In genomic region chr2:26414291-26414690, GRCh38 we compare ENCODE assay signal across 31 cellular contexts. TPM values are rescaled to one million over a fixed set of nuclear protein-coding genes. Genes with fewer than 3 reads are reported as not detected.
DNase-seq lines count a peak whose midpoint lies in the region; ATAC-seq and TF ChIP-seq lines count a peak whose summit lies in the region.
"Had no signal": no experiment of that assay in that cellular context is flagged by ENCODE, and none has a peak within 500 bp of the region (broad histone marks: within the 10 kb centered on the region; RNA-seq: fewer than 3 reads in every experiment).

No MANE protein-coding gene starts in this region.

- H2BK15ac ChIP-seq in IMR-90 (ENCODE audit: low read depth, low read length) (no peak overlapping the region), mesenchymal stem cell (ENCODE audit: low read depth, poor library complexity, severe bottlenecking) (no peak overlapping the region)

- H3K9ac ChIP-seq in IMR-90 (ENCODE audit: low read depth, low read length) (no peak overlapping the region), mesenchymal stem cell (ENCODE audit: low read length) (no peak overlapping the region)
- H3K9ac ChIP-seq: KMS-11, parathyroid adenoma had no signal

- no peak overlapping the region for H3K18ac ChIP-seq in IMR-90 (ENCODE audit: low read depth, low read length)
- no peak overlapping the region for H3K18ac ChIP-seq in mesenchymal stem cell (ENCODE audit: low read depth in 1 of 2, low read length in 2 of 2)

- peak; percentile 92 for DNase-seq in DMS 273 (lab: John Stamatoyannopoulos, UW; ENCODE audit: unreplicated experiment)
- peak; percentile 21 for DNase-seq in IMR-90
- peak; percentile 44 for DNase-seq in amniotic epithelial cell (ENCODE audit: low read depth)
- DNase-seq in mesenchymal stem cell: peak; percentile 49
- no peak for DNase-seq in heart left ventricle
- DNase-seq in effector memory CD4-positive, alpha-beta T cell: no peak
- DNase-seq: activated CD4-positive, alpha-beta T cell treated with anti-CD3 and anti-CD28 coated beads for 1 hour; activated CD8-positive, alpha-beta T cell treated with anti-CD3 and anti-CD28 coated beads, Interleukin-2, amount 10 ng/mL, durations not matched to agents 7 days and 5 days; activated gamma-delta T cell; activated naive CD8-positive, alpha-beta T cell treated with anti-CD3 and anti-CD28 coated beads, Interleukin-2, amount 50 U/mL, for 24 hours; CD4-positive, alpha-beta memory T cell; DMS153; GOT3; mucosa of descending colon; NCI-H187; NCI-H2227 treated with DMSO at 0.1 percent for 48 hours; NCI-H748 treated with DMSO at 0.1 percent for 48 hours; nephron progenitor cell; SIG-M5; stimulated activated CD4-positive, alpha-beta T cell treated with anti-CD3 and anti-CD28 coated beads, Interleukin-4, amount 100 ng/mL, for 1 hour; stimulated activated naive B cell treated with anti-CD40 and anti-IgM and Interleukin-4, amounts not matched to agents 10 μg/mL and 1 μg/mL and 100 μg/mL, for 72 hours; testis had no signal

- H3K4me2 ChIP-seq in IMR-90 (ENCODE audit: low read depth, low read length): no peak overlapping the region
- H3K4me2 ChIP-seq in mesenchymal stem cell (ENCODE audit: low read length, poor library complexity, severe bottlenecking): no peak overlapping the region
- H3K4me2 ChIP-seq: KMS-11 had no signal

- H3K27ac ChIP-seq in IMR-90 (ENCODE audit: insufficient read depth, low read length) (no peak overlapping the region), mesenchymal stem cell (ENCODE audit: low read length, poor library complexity, severe bottlenecking) (no peak overlapping the region), heart left ventricle (no peak overlapping the region)
- no peak overlapping the region for H3K27ac ChIP-seq in effector memory CD4-positive, alpha-beta T cell (ENCODE audit: insufficient read depth, low read length, poor library complexity, severe bottlenecking)
- H3K27ac ChIP-seq: esophagus muscularis mucosa, KMS-11, parathyroid adenoma, right atrium auricular region, testis, vagina had no signal

- H3K36me3 ChIP-seq in IMR-90 (ENCODE audit: control insufficient read depth, insufficient read depth, low read length): no peaks in the 10 kb centered on the region
- no peaks in the 10 kb centered on the region for H3K36me3 ChIP-seq in mesenchymal stem cell (ENCODE audit: control insufficient read depth in 1 of 2, insufficient read depth in 2 of 2, low read depth in 1 of 2, low read length in 2 of 2)
- no peaks in the 10 kb centered on the region for H3K36me3 ChIP-seq in heart left ventricle
- no peaks in the 10 kb centered on the region for H3K36me3 ChIP-seq in effector memory CD4-positive, alpha-beta T cell (ENCODE audit: control insufficient read depth, insufficient read depth, low read length)
- H3K36me3 ChIP-seq: esophagus muscularis mucosa, right atrium auricular region, vagina had no signal

- TF ChIP-seq CTCF in IMR-90 (conservative IDR thresholded peaks at IDR 0.05; ENCODE audit: low read depth, low read length): no peak
- TF ChIP-seq CTCF in heart left ventricle (IDR thresholded peaks at IDR 0.05): no peak

- no peaks in the 10 kb centered on the region for H3K4me1 ChIP-seq in IMR-90 (ENCODE audit: control insufficient read depth, insufficient read depth, low read length)
- no peaks in the 10 kb centered on the region for H3K4me1 ChIP-seq in mesenchymal stem cell (ENCODE audit: control insufficient read depth, insufficient read depth, low read depth, low read length)
- H3K4me1 ChIP-seq in heart left ventricle: no peaks in the 10 kb centered on the region
- no peaks in the 10 kb centered on the region for H3K4me1 ChIP-seq in effector memory CD4-positive, alpha-beta T cell (ENCODE audit: control insufficient read depth, insufficient read depth, low read length, poor library complexity, severe bottlenecking)
- H3K4me1 ChIP-seq: esophagus muscularis mucosa, parathyroid adenoma, right atrium auricular region, testis, vagina had no signal

- H4K5ac ChIP-seq in IMR-90 (ENCODE audit: low read depth, low read length): no peak overlapping the region

- H3K9me3 ChIP-seq in IMR-90 (ENCODE audit: control insufficient read depth, insufficient read depth, low read length) (no peaks in the 10 kb centered on the region), mesenchymal stem cell (ENCODE audit: control insufficient read depth, low read length) (no peaks in the 10 kb centered on the region), heart left ventricle (no peaks in the 10 kb centered on the region)
- no peaks in the 10 kb centered on the region for H3K9me3 ChIP-seq in effector memory CD4-positive, alpha-beta T cell (ENCODE audit: control insufficient read depth, low read length)
- H3K9me3 ChIP-seq: esophagus muscularis mucosa, mucosa of descending colon, right atrium auricular region, testis, vagina had no signal

- H4K91ac ChIP-seq in IMR-90 (ENCODE audit: insufficient read depth, low read depth, low read length): no peak overlapping the region
- H4K91ac ChIP-seq in mesenchymal stem cell (ENCODE audit: low read length): no peak overlapping the region

- no peak overlapping the region for H2BK12ac ChIP-seq in mesenchymal stem cell (ENCODE audit: low read length in 2 of 2)

- no peak overlapping the region for H3K56ac ChIP-seq in IMR-90 (ENCODE audit: extremely low read depth, insufficient read depth, low read length)

- H2BK120ac ChIP-seq in IMR-90 (ENCODE audit: low read depth, low read length) (no peak overlapping the region), mesenchymal stem cell (ENCODE audit: low read depth, low read length) (no peak overlapping the region)

- TF ChIP-seq POLR2A in IMR-90 (IDR thresholded peaks at IDR 0.05; ENCODE audit: low read depth, low read length): no peak
- TF ChIP-seq POLR2A in heart left ventricle (IDR thresholded peaks at IDR 0.05): no peak

- H4K20me1 ChIP-seq in IMR-90 (ENCODE audit: insufficient read depth, low read length): no peaks in the 10 kb centered on the region

- CTCF ChIA-PET in IMR-90 (lab: Yijun Ruan, JAX): no interaction called here

- intact Hi-C loops in IMR-90 (cut with micrococcal nuclease): no loop called here
- intact Hi-C loops in heart left ventricle (cut with DNase I): no loop called here

- H3K4ac ChIP-seq in IMR-90 (ENCODE audit: low read depth, low read length): no peak overlapping the region
- H3K4ac ChIP-seq in mesenchymal stem cell (ENCODE audit: low read depth in 1 of 2, low read length in 2 of 2): no peak overlapping the region

- H2AK5ac ChIP-seq in IMR-90 (ENCODE audit: low read depth, low read length): no peak overlapping the region
- H2AK5ac ChIP-seq in mesenchymal stem cell (ENCODE audit: low read length, severe bottlenecking): no peak overlapping the region

- POLR2A ChIA-PET in IMR-90 (lab: Charles Lee; ENCODE audit: unreplicated experiment): interaction anchor here (0.6 to 0.7 kb wide), 2 partner anchors 18 to 27 kb away, joined by 3 to 5 read pairs; no protein-coding TSS in a partner anchor

- H3K14ac ChIP-seq in IMR-90 (replicated peaks; ENCODE audit: low read depth, low read length): no peak overlapping the region
- H3K14ac ChIP-seq in mesenchymal stem cell (ENCODE audit: low read length in 2 of 2): no peak overlapping the region

- TF ChIP-seq RAD21 in IMR-90 (IDR thresholded peaks at IDR 0.05; ENCODE audit: low read length): no peak

- no peak overlapping the region for H2AFZ ChIP-seq in IMR-90 (replicated peaks; ENCODE audit: low read length, poor library complexity)
- no peak overlapping the region for H2AFZ ChIP-seq in mesenchymal stem cell (ENCODE audit: low read depth, low read length)
- H2AFZ ChIP-seq: parathyroid adenoma had no signal

- dilution Hi-C loops in IMR-90 (cut with HindIII; ENCODE audit: low sequenced_read_pairs, unreplicated experiment): no loop called here

- no peak overlapping the region for H3K23ac ChIP-seq in IMR-90 (ENCODE audit: low read depth, low read length)
- H3K23ac ChIP-seq in mesenchymal stem cell (ENCODE audit: low read length in 2 of 2): no peak overlapping the region

- H3K79me1 ChIP-seq in IMR-90 (ENCODE audit: low read depth in 1 of 2, low read length in 2 of 2): no peaks in the 10 kb centered on the region
- no peaks in the 10 kb centered on the region for H3K79me1 ChIP-seq in mesenchymal stem cell (replicated peaks; ENCODE audit: low read length, poor library complexity, severe bottlenecking)

- H2BK20ac ChIP-seq in IMR-90 (ENCODE audit: low read depth, low read length): no peak overlapping the region

- H3K27me3 ChIP-seq in IMR-90 (ENCODE audit: control insufficient read depth, insufficient read depth, low read length) (peaks cover 6% of the 10 kb centered on the region), mesenchymal stem cell (ENCODE audit: control insufficient read depth in 1 of 2, insufficient read depth in 1 of 2, low read length in 2 of 2) (peaks cover 0 to 3% of the 10 kb centered on the region in 2 experiments), heart left ventricle (no peaks in the 10 kb centered on the region)
- no peaks in the 10 kb centered on the region for H3K27me3 ChIP-seq in effector memory CD4-positive, alpha-beta T cell (replicated peaks; ENCODE audit: control insufficient read depth, insufficient read depth, low read length, poor library complexity, severe bottlenecking)
- H3K27me3 ChIP-seq: esophagus muscularis mucosa, right atrium auricular region, testis, vagina had no signal

- in situ Hi-C loops in IMR-90 (cut with MboI; ENCODE audit: low sequenced_read_pairs): no loop called here

- WGBS in IMR-90 (ENCODE audit: extremely low coverage in 2 of 2, insufficient read length in 1 of 2), 2 experiments: 89% methylated on average over 1 of the region's 3 CpGs; no CpG with 5 or more reads in 1 of the 2 experiments
- WGBS in mesenchymal stem cell: 96% methylated on average over 2 of the region's 3 CpGs
- 87 to 94% (median 92%) methylated on average over 3 of the region's 3 CpGs for WGBS in heart left ventricle, 4 donors

- H3K9me1 ChIP-seq in IMR-90 (ENCODE audit: insufficient read depth, low read length): no peaks in the 10 kb centered on the region

- no peak for ATAC-seq in IMR-90 (ENCODE audit: low read depth)
- ATAC-seq in heart left ventricle: no peak
- ATAC-seq in activated CD4-positive, CD25-positive, alpha-beta regulatory T cell treated with anti-CD3 and anti-CD28 coated beads, Interleukin-2, amount 50 U/mL, for 24 hours: no peak
- ATAC-seq: activated CD8-positive, alpha-beta T cell treated with anti-CD3 and anti-CD28 coated beads, Interleukin-2, amount 10 ng/mL, durations not matched to agents 7 days and 5 days; activated naive CD8-positive, alpha-beta T cell treated with anti-CD3 and anti-CD28 coated beads, Interleukin-2, amount 50 U/mL, for 24 hours; mucosa of descending colon; stimulated activated naive B cell treated with anti-CD40 and anti-IgM and Interleukin-4, amounts not matched to agents 10 μg/mL and 1 μg/mL and 100 μg/mL, for 72 hours had no signal

- H2BK5ac ChIP-seq in IMR-90 (ENCODE audit: low read depth, low read length, poor library complexity, severe bottlenecking): no peak overlapping the region
- no peak overlapping the region for H2BK5ac ChIP-seq in mesenchymal stem cell (ENCODE audit: low read depth, low read length, poor library complexity, severe bottlenecking)

- H4K8ac ChIP-seq in IMR-90 (ENCODE audit: low read depth in 2 of 2, low read length in 2 of 2): no peak overlapping the region
- no peak overlapping the region for H4K8ac ChIP-seq in mesenchymal stem cell (ENCODE audit: low read length)

- BruUV-seq in IMR-90 (replicated peaks; lab: Mats Ljungman, UMichigan): no TSS peak

- no peak overlapping the region for H2AK9ac ChIP-seq in IMR-90 (replicated peaks; ENCODE audit: low read depth, low read length, poor library complexity)

- H3K4me3 ChIP-seq in IMR-90 (ENCODE audit: insufficient read depth, low read depth, low read length) (no peak overlapping the region), mesenchymal stem cell (ENCODE audit: insufficient read depth in 1 of 2, low read depth in 1 of 2, low read length in 2 of 2) (no peak overlapping the region), heart left ventricle (no peak overlapping the region)
- H3K4me3 ChIP-seq in effector memory CD4-positive, alpha-beta T cell (ENCODE audit: insufficient read depth, low read depth, low read length, poor library complexity, severe bottlenecking): no peak overlapping the region
- H3K4me3 ChIP-seq: esophagus muscularis mucosa, mucosa of descending colon, right atrium auricular region, testis, vagina had no signal

RNA-seq across cellular contexts. Expression of gene DRC1, which starts 12.6 kb away (rescaled TPM):
- total RNA-seq in IMR-90 (2012; rRNA removed): under 0.01 and 0.18 TPM in 2 replicates
- not detected in 2 replicates for polyA plus RNA-seq in IMR-90 (2012; rRNA removed)
- polyA plus RNA-seq in IMR-90 (2012; cell fraction: cytosol; rRNA removed): 0.01 TPM in 1 of 2 replicates, not detected in the other
- 0.05 TPM in 1 of 2 replicates, not detected in the other for polyA plus RNA-seq in IMR-90 (2012; cell fraction: nucleus; rRNA removed; ENCODE audit: low replicate concordance)
- polyA plus RNA-seq in mesenchymal stem cell (2013, experiment 1 of 2): 0.22 TPM
- polyA plus RNA-seq in mesenchymal stem cell (2013, experiment 2 of 2): 0.21 TPM
- under 1 TPM in 2 of 9 donors, not detected in 7; 0.44 to 0.73 TPM for total RNA-seq in heart left ventricle
- under 1 TPM in 1 of 2 donors, not detected in 1; 0.15 TPM for polyA plus RNA-seq in heart left ventricle
- total RNA-seq: activated CD8-positive, alpha-beta T cell treated with anti-CD3 and anti-CD28 coated beads, Interleukin-2, amount 10 ng/mL, durations not matched to agents 7 days and 5 days; CD4-positive, alpha-beta memory T cell; HT-29; mucosa of descending colon; right atrium auricular region; vagina had no signal
- polyA plus RNA-seq: CD4-positive, alpha-beta memory T cell; keratinocyte; liver had no signal

Comparison
In these comparisons a context has a peak if more than half of its experiments do, and no peak if none do; other contexts are left out.
1. DNase-seq: peak in DMS 273 (single experiment), IMR-90 (single experiment), amniotic epithelial cell (single experiment) and mesenchymal stem cell (single experiment); none in heart left ventricle (0 of 5) and effector memory CD4-positive, alpha-beta T cell (0 of 3).